ENCODE assay signal across 27 cellular contexts in genomic region chr2:224287533-224287932, GRCh38.
"Had no signal": no experiment of that assay in that cellular context is flagged by ENCODE, and none has a peak within 500 bp of the region (broad histone marks: within the 10 kb centered on the region; RNA-seq: fewer than 3 reads in every experiment).

No MANE protein-coding gene starts in this region.

- DNase-seq: activated CD4-positive, alpha-beta memory T cell treated with anti-CD3 and anti-CD28 coated beads, Interleukin-2, amount 10 ng/mL, durations not matched to agents 7 days and 5 days; activated CD4-positive, alpha-beta T cell treated with anti-CD3 and anti-CD28 coated beads, Interleukin-2, amount 10 ng/mL, durations not matched to agents 7 days and 5 days; activated CD4-positive, CD25-positive, alpha-beta regulatory T cell; activated gamma-delta T cell; activated naive CD4-positive, alpha-beta T cell treated with anti-CD3 and anti-CD28 coated beads, Interleukin-2, amount 10 ng/mL, durations not matched to agents 7 days and 5 days; activated naive CD8-positive, alpha-beta T cell treated with anti-CD3 and anti-CD28 coated beads, Interleukin-2, amount 10 ng/mL, durations not matched to agents 7 days and 5 days; activated T-cell treated with anti-CD3 and anti-CD28 coated beads for 4 hours; activated T-cell treated with anti-CD3 and anti-CD28 coated beads, Interleukin-2, amount 50 U/mL, for 48 hours; adrenal gland; anterior cingulate cortex; cerebellar nuclear complex; MM.1S; NCI-H1105; NCI-H1436 treated with DMSO at 0.1 percent for 48 hours; NCI-H187; NCI-H2081; NCI-H2171 treated with DMSO at 0.1 percent for 48 hours; NCI-H226; NCI-H510A treated with DMSO at 0.1 percent for 48 hours; NCI-H748 treated with DMSO at 0.1 percent for 48 hours; Peyer's patch; Right ventricle myocardium superior had no signal

- H3K27ac ChIP-seq: adrenal gland, KMS-11, Peyer's patch, RWPE1, SJSA1 had no signal

- H3K4me1 Mint-ChIP-seq: activated CD4-positive, alpha-beta memory T cell treated with anti-CD3 and anti-CD28 coated beads, Interleukin-2, amount 10 ng/mL, durations not matched to agents 7 days and 5 days; activated CD4-positive, alpha-beta T cell treated with anti-CD3 and anti-CD28 coated beads, Interleukin-2, amount 10 ng/mL, durations not matched to agents 7 days and 5 days; activated naive CD4-positive, alpha-beta T cell treated with anti-CD3 and anti-CD28 coated beads, Interleukin-2, amount 10 ng/mL, durations not matched to agents 7 days and 5 days; activated naive CD8-positive, alpha-beta T cell treated with anti-CD3 and anti-CD28 coated beads, Interleukin-2, amount 10 ng/mL, durations not matched to agents 7 days and 5 days; activated T-helper 17 cell treated with anti-CD3 and anti-CD28 coated beads, Interleukin-2, amount 50 U/mL, for 72 hours had no signal

- H3K27me3 ChIP-seq: Peyer's patch had no signal

- H3K27ac Mint-ChIP-seq: activated CD4-positive, alpha-beta memory T cell treated with anti-CD3 and anti-CD28 coated beads, Interleukin-2, amount 10 ng/mL, durations not matched to agents 7 days and 5 days; activated CD4-positive, alpha-beta T cell treated with anti-CD3 and anti-CD28 coated beads, Interleukin-2, amount 10 ng/mL, durations not matched to agents 7 days and 5 days; activated naive CD4-positive, alpha-beta T cell treated with anti-CD3 and anti-CD28 coated beads, Interleukin-2, amount 10 ng/mL, durations not matched to agents 7 days and 5 days; activated naive CD8-positive, alpha-beta T cell treated with anti-CD3 and anti-CD28 coated beads, Interleukin-2, amount 10 ng/mL, durations not matched to agents 7 days and 5 days; activated T-helper 17 cell treated with anti-CD3 and anti-CD28 coated beads, Interleukin-2, amount 50 U/mL, for 72 hours; T-helper 1 cell treated with Interleukin-12 subunit alpha and Interleukin-12 subunit beta and Interleukin-4 antibody, amounts not matched to agents 30 μg/mL and 1 μg/mL, for 36 hours had no signal

- ATAC-seq: activated T-helper 17 cell treated with anti-CD3 and anti-CD28 coated beads, Interleukin-2, amount 50 U/mL, for 72 hours had no signal

- H3K4me3 Mint-ChIP-seq: activated CD4-positive, alpha-beta memory T cell treated with anti-CD3 and anti-CD28 coated beads, Interleukin-2, amount 10 ng/mL, durations not matched to agents 7 days and 5 days; activated CD4-positive, alpha-beta T cell treated with anti-CD3 and anti-CD28 coated beads, Interleukin-2, amount 10 ng/mL, durations not matched to agents 7 days and 5 days; activated naive CD4-positive, alpha-beta T cell treated with anti-CD3 and anti-CD28 coated beads, Interleukin-2, amount 10 ng/mL, durations not matched to agents 7 days and 5 days; activated naive CD8-positive, alpha-beta T cell treated with anti-CD3 and anti-CD28 coated beads, Interleukin-2, amount 10 ng/mL, durations not matched to agents 7 days and 5 days; activated T-helper 17 cell treated with anti-CD3 and anti-CD28 coated beads, Interleukin-2, amount 50 U/mL, for 72 hours; T-helper 1 cell treated with Interleukin-12 subunit alpha and Interleukin-12 subunit beta and Interleukin-4 antibody, amounts not matched to agents 30 μg/mL and 1 μg/mL, for 36 hours had no signal

- H3K9me3 Mint-ChIP-seq: activated CD4-positive, alpha-beta memory T cell treated with anti-CD3 and anti-CD28 coated beads, Interleukin-2, amount 10 ng/mL, durations not matched to agents 7 days and 5 days; activated CD4-positive, alpha-beta T cell treated with anti-CD3 and anti-CD28 coated beads, Interleukin-2, amount 10 ng/mL, durations not matched to agents 7 days and 5 days; activated naive CD4-positive, alpha-beta T cell treated with anti-CD3 and anti-CD28 coated beads, Interleukin-2, amount 10 ng/mL, durations not matched to agents 7 days and 5 days; activated naive CD8-positive, alpha-beta T cell treated with anti-CD3 and anti-CD28 coated beads, Interleukin-2, amount 10 ng/mL, durations not matched to agents 7 days and 5 days; activated T-helper 17 cell treated with anti-CD3 and anti-CD28 coated beads, Interleukin-2, amount 50 U/mL, for 72 hours; T-helper 1 cell treated with Interleukin-12 subunit alpha and Interleukin-12 subunit beta and Interleukin-4 antibody, amounts not matched to agents 30 μg/mL and 1 μg/mL, for 36 hours had no signal

- H3K36me3 Mint-ChIP-seq: activated naive CD4-positive, alpha-beta T cell treated with anti-CD3 and anti-CD28 coated beads, Interleukin-2, amount 10 ng/mL, durations not matched to agents 7 days and 5 days; activated naive CD8-positive, alpha-beta T cell treated with anti-CD3 and anti-CD28 coated beads, Interleukin-2, amount 10 ng/mL, durations not matched to agents 7 days and 5 days had no signal

- H3K36me3 ChIP-seq: adrenal gland, Peyer's patch, SJSA1 had no signal

- H3K9me3 ChIP-seq: adrenal gland, Peyer's patch, SJSA1 had no signal

- H3K4me3 ChIP-seq: adrenal gland, Peyer's patch, SJSA1 had no signal
